In the genomic region with DNA sequence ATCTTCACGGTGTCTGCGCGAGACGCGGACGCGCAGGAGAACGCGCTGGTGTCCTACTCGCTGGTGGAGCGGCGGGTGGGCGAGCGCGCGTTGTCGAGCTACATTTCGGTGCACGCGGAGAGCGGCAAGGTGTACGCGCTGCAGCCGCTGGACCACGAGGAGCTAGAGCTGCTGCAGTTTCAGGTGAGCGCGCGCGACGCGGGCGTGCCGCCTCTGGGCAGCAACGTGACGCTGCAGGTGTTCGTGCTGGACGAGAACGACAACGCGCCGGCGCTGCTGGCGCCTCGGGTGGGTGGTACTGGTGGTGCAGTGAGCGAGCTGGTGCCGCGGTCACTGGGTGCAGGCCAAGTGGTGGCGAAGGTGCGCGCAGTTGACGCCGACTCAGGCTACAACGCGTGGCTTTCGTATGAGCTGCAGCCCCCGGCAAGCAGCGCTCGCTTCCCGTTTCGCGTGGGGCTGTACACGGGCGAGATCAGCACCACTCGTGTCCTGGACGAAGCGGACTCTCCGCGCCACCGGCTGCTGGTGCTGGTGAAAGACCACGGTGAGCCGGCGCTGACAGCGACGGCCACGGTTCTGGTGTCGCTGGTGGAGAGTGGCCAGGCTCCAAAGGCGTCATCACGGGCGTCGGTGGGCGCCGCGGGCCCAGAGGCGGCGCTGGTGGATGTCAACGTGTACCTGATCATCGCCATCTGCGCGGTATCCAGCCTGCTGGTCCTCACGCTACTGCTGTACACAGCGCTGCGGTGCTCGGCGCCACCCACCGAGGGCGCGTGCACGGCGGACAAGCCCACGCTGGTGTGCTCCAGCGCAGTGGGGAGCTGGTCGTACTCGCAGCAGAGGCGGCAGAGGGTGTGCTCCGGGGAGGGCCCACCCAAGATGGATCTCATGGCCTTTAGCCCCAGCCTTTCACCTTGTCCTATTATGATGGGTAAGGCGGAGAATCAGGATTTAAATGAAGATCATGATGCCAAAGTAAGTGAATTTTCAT, we compare ENCODE assay signal across 13 cellular contexts. TPM values are rescaled to one million over a fixed set of nuclear protein-coding genes. Genes with fewer than 3 reads are reported as not detected.
"Had no signal": no experiment of that assay in that cellular context is flagged by ENCODE, and none has a peak within 500 bp of the region (broad histone marks: within the 10 kb centered on the region; RNA-seq: fewer than 3 reads in every experiment).

No MANE protein-coding gene starts in this region.

RNA-seq across cellular contexts. Expression of gene PCDHA6, which starts 2.0 kb away (rescaled TPM):
- total RNA-seq: left lobe of liver, left ventricle myocardium inferior, left ventricle myocardium superior, mononuclear cell had no signal
- polyA plus RNA-seq: immature natural killer cell had no signal

RNA-seq across cellular contexts. Expression of gene PCDHA7, which starts 4.3 kb away (rescaled TPM):
- total RNA-seq: left cardiac atrium, left lobe of liver, left ventricle myocardium inferior, mononuclear cell had no signal
- polyA plus RNA-seq: immature natural killer cell had no signal

RNA-seq across cellular contexts. Expression of gene PCDHA5, which starts 8.4 kb away (rescaled TPM):
- total RNA-seq: kidney epithelial cell, left lobe of liver, left ventricle myocardium inferior, left ventricle myocardium superior had no signal
- polyA plus RNA-seq: immature natural killer cell, keratinocyte, liver, mammary epithelial cell had no signal

RNA-seq across cellular contexts. Expression of gene PCDHA8, which starts 11.2 kb away (rescaled TPM):
- total RNA-seq: kidney epithelial cell, left colon, left lobe of liver, left ventricle myocardium inferior, left ventricle myocardium superior, mononuclear cell, myocyte had no signal
- polyA plus RNA-seq: immature natural killer cell, keratinocyte, liver, mammary epithelial cell had no signal

RNA-seq across cellular contexts. Expression of gene PCDHA9, which starts 18.4 kb away (rescaled TPM):
- total RNA-seq: left lobe of liver, left ventricle myocardium inferior, left ventricle myocardium superior, mononuclear cell had no signal
- polyA plus RNA-seq: immature natural killer cell, liver, lung, mammary epithelial cell had no signal
